In the genomic region with DNA sequence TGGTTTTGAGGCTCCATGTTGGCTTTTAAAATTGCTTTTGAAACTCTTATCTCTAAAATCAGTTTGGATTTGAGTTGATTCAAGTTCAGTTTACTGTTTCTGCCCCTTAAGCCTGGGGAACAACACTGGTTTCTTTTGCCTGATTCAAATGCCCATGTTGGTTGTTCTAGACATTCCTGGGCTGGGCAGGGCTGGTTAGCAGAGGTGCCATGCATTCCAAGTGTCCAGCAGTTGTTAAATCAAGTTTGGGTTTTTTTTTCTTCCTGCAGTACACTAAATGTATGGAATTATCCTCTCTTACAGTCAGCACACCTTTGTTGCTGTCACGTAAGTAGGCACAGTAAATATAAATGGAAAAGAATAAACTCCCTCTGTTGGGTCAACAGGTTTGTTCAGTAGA, we compare ENCODE assay signal across 16 cellular contexts.
A peak's percentile ranks its signal among the peaks of the same experiment; 100 is the strongest.
DNase-seq lines count a peak whose midpoint lies in the region; ATAC-seq and TF ChIP-seq lines count a peak whose summit lies in the region.
"Had no signal": no experiment of that assay in that cellular context is flagged by ENCODE, and none has a peak within 500 bp of the region (broad histone marks: within the 10 kb centered on the region; RNA-seq: fewer than 3 reads in every experiment).

No MANE protein-coding gene starts in this region.

- H3K27ac Mint-ChIP-seq in activated CD8-positive, alpha-beta memory T cell treated with anti-CD3 and anti-CD28 coated beads, Interleukin-2, amount 10 ng/mL, durations not matched to agents 7 days and 5 days, result no peak overlapping the region

- no peaks in the 10 kb centered on the region for H3K27me3 Mint-ChIP-seq in activated CD8-positive, alpha-beta memory T cell treated with anti-CD3 and anti-CD28 coated beads, Interleukin-2, amount 10 ng/mL, durations not matched to agents 7 days and 5 days
- H3K27me3 Mint-ChIP-seq: activated CD4-positive, alpha-beta T cell treated with anti-CD3 and anti-CD28 coated beads for 36 hours had no signal

- H3K9me3 ChIP-seq in SJCRH30 (replicated peaks) (no peaks in the 10 kb centered on the region), thyroid gland (no peaks in the 10 kb centered on the region)
- H3K9me3 ChIP-seq: BLaER1 treated with 17β-estradiol and CSF1 and Interleukin-3, amounts not matched to agents 10 nM and 100 nM; thoracic aorta had no signal

- no peak overlapping the region for H3K4me3 Mint-ChIP-seq in activated CD8-positive, alpha-beta memory T cell treated with anti-CD3 and anti-CD28 coated beads, Interleukin-2, amount 10 ng/mL, durations not matched to agents 7 days and 5 days
- H3K4me3 Mint-ChIP-seq: activated CD4-positive, alpha-beta T cell treated with anti-CD3 and anti-CD28 coated beads for 36 hours had no signal

- no peak for TF ChIP-seq POLR2A in thyroid gland (IDR thresholded peaks at IDR 0.05)

- peaks cover 30% of the 10 kb centered on the region for H3K4me1 ChIP-seq in SJCRH30
- H3K4me1 ChIP-seq in thyroid gland, result peaks cover 44 to 47% of the 10 kb centered on the region in 2 donors
- H3K4me1 ChIP-seq: BLaER1 treated with 17β-estradiol and CSF1 and Interleukin-3, amounts not matched to agents 10 nM and 100 nM had no signal

- H3K4me3 ChIP-seq in SJCRH30, result no peak overlapping the region
- no peak overlapping the region for H3K4me3 ChIP-seq in thyroid gland (replicated peaks in 1 of 3)
- H3K4me3 ChIP-seq: BLaER1 treated with 17β-estradiol and CSF1 and Interleukin-3, amounts not matched to agents 10 nM and 100 nM; thoracic aorta had no signal

- H3K27ac ChIP-seq in SJCRH30, result peak overlapping the region; percentile 28; the same call in 1 of the 2 replicates
- peak overlapping the region; percentile 33 to 70 (median 70) for H3K27ac ChIP-seq in thyroid gland
- H3K27ac ChIP-seq: BLaER1 treated with 17β-estradiol and CSF1 and Interleukin-3, amounts not matched to agents 10 nM and 100 nM had no signal

- peak; percentile 21 for DNase-seq in GM03348 (ENCODE audit: low spot score)
- peak in 1 of 2 experiments; percentile 9 for DNase-seq in SJCRH30
- DNase-seq in kidney tubule cell (ENCODE audit: low spot score), result peak; percentile 39
- DNase-seq in thyroid gland, result peak; percentile 48 to 56
- DNase-seq in activated CD8-positive, alpha-beta memory T cell treated with anti-CD3 and anti-CD28 coated beads, Interleukin-2, amount 10 ng/mL, durations not matched to agents 7 days and 5 days, result no peak
- no peak for DNase-seq in iPS-NIHi7 (ENCODE audit: extremely low spot score)
- DNase-seq in hepatic stellate cell (ENCODE audit: low spot score), result no peak
- DNase-seq in mucosa of gallbladder (ENCODE audit: low spot score), result no peak
- DNase-seq: activated CD4-positive, alpha-beta T cell treated with anti-CD3 and anti-CD28 coated beads for 36 hours; activated T-cell treated with anti-CD3 and anti-CD28 coated beads for 4 hours; cortex of kidney; NCI-H1694; NCI-H526; posterior cingulate gyrus had no signal

- H3K27me3 ChIP-seq in SJCRH30 (no peaks in the 10 kb centered on the region), thyroid gland (no peaks in the 10 kb centered on the region)
- H3K27me3 ChIP-seq: BLaER1 treated with 17β-estradiol and CSF1 and Interleukin-3, amounts not matched to agents 10 nM and 100 nM had no signal

- ATAC-seq in activated CD8-positive, alpha-beta memory T cell treated with anti-CD3 and anti-CD28 coated beads, Interleukin-2, amount 10 ng/mL, durations not matched to agents 7 days and 5 days, result no peak
- ATAC-seq: activated CD4-positive, alpha-beta T cell treated with anti-CD3 and anti-CD28 coated beads for 36 hours had no signal

- H3K36me3 ChIP-seq in SJCRH30, result no peaks in the 10 kb centered on the region
- H3K36me3 ChIP-seq in thyroid gland, result no peaks in the 10 kb centered on the region
- H3K36me3 ChIP-seq: thoracic aorta had no signal

- 86% methylated on average over 1 of the region's 1 CpG for WGBS in thyroid gland, 2 donors

- no peaks in the 10 kb centered on the region for H3K9me3 Mint-ChIP-seq in activated CD8-positive, alpha-beta memory T cell treated with anti-CD3 and anti-CD28 coated beads, Interleukin-2, amount 10 ng/mL, durations not matched to agents 7 days and 5 days (ENCODE audit: low read depth)

- intact Hi-C loops in thyroid gland (cut with DNase I), result loop anchor here (10.0 kb wide), 1 partner anchor 354 kb away; a partner anchor contains a TSS

- CTCF ChIA-PET in activated CD8-positive, alpha-beta memory T cell treated with anti-CD3 and anti-CD28 coated beads, Interleukin-2, amount 10 ng/mL, durations not matched to agents 7 days and 5 days (lab: Charles Lee), result no interaction called here

- H3K36me3 Mint-ChIP-seq in activated CD8-positive, alpha-beta memory T cell treated with anti-CD3 and anti-CD28 coated beads, Interleukin-2, amount 10 ng/mL, durations not matched to agents 7 days and 5 days, result peaks cover 12% of the 10 kb centered on the region

- TF ChIP-seq CTCF in thyroid gland (IDR thresholded peaks at IDR 0.05), result no peak

- peaks cover 8% of the 10 kb centered on the region for H3K4me1 Mint-ChIP-seq in activated CD8-positive, alpha-beta memory T cell treated with anti-CD3 and anti-CD28 coated beads, Interleukin-2, amount 10 ng/mL, durations not matched to agents 7 days and 5 days

Comparison
In these comparisons a context has a peak if more than half of its experiments do, and no peak if none do; other contexts are left out.
1. DNase-seq: peak in GM03348 (single experiment), kidney tubule cell (single experiment) and thyroid gland (2 of 2); none in activated CD8-positive, alpha-beta memory T cell treated with anti-CD3 and anti-CD28 coated beads, Interleukin-2, amount 10 ng/mL, durations not matched to agents 7 days and 5 days (single experiment), iPS-NIHi7 (single experiment), hepatic stellate cell (single experiment) and mucosa of gallbladder (single experiment).